ENCODE assay signal across 8 cellular contexts in the genomic region with DNA sequence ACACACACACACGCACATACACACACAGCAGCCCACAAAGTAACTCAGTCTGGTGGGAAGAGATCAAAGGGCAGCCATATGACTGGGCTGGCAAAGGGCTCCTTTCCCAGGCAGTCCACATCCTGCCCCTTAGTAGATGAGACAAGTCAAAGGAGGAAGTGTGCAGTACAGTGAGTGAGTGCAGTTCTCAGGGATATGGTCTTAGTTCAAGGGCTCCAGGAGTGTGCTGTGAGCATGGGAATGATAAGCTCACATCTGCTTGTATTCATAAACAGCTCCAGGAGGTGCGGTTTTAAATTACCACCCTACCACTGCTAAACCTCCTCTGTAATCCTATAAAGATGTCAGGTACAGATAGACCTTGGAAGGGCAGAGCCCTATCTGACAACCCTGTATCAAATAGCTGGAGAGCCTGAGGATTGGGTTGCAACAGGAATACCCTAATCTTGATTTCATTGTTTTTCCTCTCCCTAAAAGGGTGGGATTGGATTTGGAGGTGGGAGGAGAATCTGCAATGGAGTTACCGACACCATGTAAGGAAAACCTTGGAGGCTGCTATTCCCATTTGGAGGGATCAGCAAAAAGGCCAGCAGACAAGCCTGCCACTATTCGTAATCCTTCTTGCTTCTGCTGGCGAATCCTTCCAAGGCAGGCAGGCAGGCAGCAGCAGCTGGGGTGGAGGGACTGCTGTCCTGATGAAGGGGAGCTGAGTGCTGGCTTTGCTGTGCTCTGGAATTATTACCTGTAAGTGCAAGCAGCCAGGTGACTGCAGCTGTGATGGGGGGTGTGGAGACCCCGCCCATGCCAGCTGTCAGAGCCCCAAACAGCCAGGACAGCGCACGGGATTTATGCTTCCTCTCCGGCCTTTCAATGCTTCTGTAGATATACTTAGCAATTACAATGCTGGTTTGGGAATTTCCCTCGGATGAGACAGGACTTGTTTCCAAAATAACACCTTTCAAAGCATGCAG.
A peak's percentile ranks its signal among the peaks of the same experiment; 100 is the strongest.
DNase-seq lines count a peak whose midpoint lies in the region; ATAC-seq lines count a peak whose summit lies in the region.

No MANE protein-coding gene starts in this region.

- no peak for ATAC-seq in GM19395 (IDR thresholded peaks at IDR 0.05; ENCODE audit: unreplicated experiment)

- DNase-seq in D341Med (ENCODE audit: low spot score) = peak; percentile 46
- peak; percentile 75 for DNase-seq in MV-4-11 (lab: John Stamatoyannopoulos, UW)
- peak; percentile 17 for DNase-seq in brain pericyte (ENCODE audit: low read depth, low spot score)
- DNase-seq in midbrain (lab: John Stamatoyannopoulos, UW) = peak; percentile 10
- DNase-seq in superior temporal gyrus (ENCODE audit: extremely low spot score) = no peak
- no peak for DNase-seq in NCI-H187 treated with DMSO at 0.1 percent for 48 hours (lab: John Stamatoyannopoulos, UW)
- DNase-seq in stimulated activated CD4-positive, alpha-beta T cell treated with anti-CD3 and anti-CD28 coated beads, Interleukin-4, amount 100 ng/mL, for 1 hour = no peak

Comparison
In these comparisons a context has a peak if more than half of its experiments do, and no peak if none do; other contexts are left out.
1. DNase-seq: peak in D341Med (single experiment), MV-4-11 (single experiment), brain pericyte (single experiment) and midbrain (single experiment); none in superior temporal gyrus (single experiment), NCI-H187 treated with DMSO at 0.1 percent for 48 hours (single experiment) and stimulated activated CD4-positive, alpha-beta T cell treated with anti-CD3 and anti-CD28 coated beads, Interleukin-4, amount 100 ng/mL, for 1 hour (single experiment).